ENCODE assay signal across 1 cellular context in genomic region chr5:133926960-133927615, GRCh38.
TF ChIP-seq lines count a peak whose summit lies in the region.

No MANE protein-coding gene starts in this region.

TF ChIP-seq in GM23338, 12 proteins besides CTCF, POLR2A, EP300 and RAD21 (continued from another document):
- TF ChIP-seq ZNF462 (CRISPR knock-in tag; IDR thresholded peaks at IDR 0.05) = no peak
- TF ChIP-seq CREB1 (CRISPR knock-in tag; IDR thresholded peaks at IDR 0.05; ENCODE audit: low read depth) = no peak
TF ChIP-seq in GM23338: peak in this region for 0.
